ENCODE assay signal across 8 cellular contexts in the genomic region with DNA sequence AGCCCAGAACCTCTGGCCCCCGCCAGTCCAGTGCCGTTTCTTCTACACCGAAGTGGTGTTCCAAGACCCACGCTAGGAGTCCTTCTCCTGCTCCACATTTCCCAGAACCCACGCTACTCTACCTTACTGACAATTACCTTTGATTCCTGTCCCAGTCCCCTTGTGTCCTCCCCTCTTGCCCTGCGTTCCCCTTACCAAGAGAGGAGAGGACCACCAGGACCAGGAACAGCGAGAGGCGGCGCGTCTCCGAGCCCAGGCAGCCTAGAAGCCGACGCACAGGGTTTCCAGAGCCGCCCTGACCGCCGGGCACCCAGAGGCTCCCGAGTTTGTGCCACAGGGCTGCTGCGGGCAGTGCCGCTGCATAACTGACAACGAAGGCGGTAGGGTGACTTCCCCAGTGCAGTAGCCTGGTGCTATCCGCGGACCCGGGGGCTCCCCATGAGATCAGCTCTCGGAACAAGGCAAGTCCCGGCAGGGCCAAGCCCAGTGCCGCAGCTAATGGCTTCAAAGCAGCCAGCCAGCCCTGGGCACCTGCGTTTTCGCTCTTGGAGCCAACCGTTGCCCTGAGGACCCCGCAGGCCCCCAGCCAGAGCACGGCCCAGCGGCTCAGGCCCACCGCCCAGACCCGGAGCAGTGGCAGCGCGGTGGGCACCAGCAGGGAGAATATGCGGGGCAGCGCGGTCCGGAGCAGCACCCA. TPM values are rescaled to one million over a fixed set of nuclear protein-coding genes. Genes with fewer than 3 reads are reported as not detected.
DNase-seq lines count a peak whose midpoint lies in the region; ATAC-seq and TF ChIP-seq lines count a peak whose summit lies in the region.

No MANE protein-coding gene starts in this region.

- no peaks in the 10 kb centered on the region for H4K20me1 ChIP-seq in H9 (ENCODE audit: control insufficient read depth, insufficient read depth, insufficient read length)

- no peak for TF ChIP-seq CTCF in H9 (conservative IDR thresholded peaks at IDR 0.05)
- TF ChIP-seq CTCF in NB4 (IDR thresholded peaks at IDR 0.05; ENCODE audit: low read depth, low read length) = no peak
- no peak for TF ChIP-seq CTCF in mucosa of descending colon (IDR thresholded peaks at IDR 0.05)
- no peak for TF ChIP-seq CTCF in suprapubic skin (IDR thresholded peaks at IDR 0.05)

- H3K27me3 ChIP-seq in H9 (ENCODE audit: insufficient read depth, low read length) (peaks cover 6% of the 10 kb centered on the region; the same call in 1 of the 2 replicates), suprapubic skin (no peaks in the 10 kb centered on the region)

- peaks cover 66% of the 10 kb centered on the region for H3K27me3 Mint-ChIP-seq in H9 (ENCODE audit: low read depth)
- no peaks in the 10 kb centered on the region for H3K27me3 Mint-ChIP-seq in activated T-cell treated with anti-CD3 and anti-CD28 coated beads, Interleukin-2, amount 50 U/mL, for 72 hours (ENCODE audit: low read depth)

- H4K8ac ChIP-seq in H9 (replicated peaks; ENCODE audit: insufficient read length, low read depth, low read length) = no peak overlapping the region

- H2BK120ac ChIP-seq in H9 (ENCODE audit: low read depth, low read length, poor library complexity, severe bottlenecking) = no peak overlapping the region

- no peak overlapping the region for H2AFZ ChIP-seq in H9 (ENCODE audit: low read length)

- no peak for TF ChIP-seq EP300 in suprapubic skin (IDR thresholded peaks at IDR 0.05)

- no peak overlapping the region for H3K18ac ChIP-seq in H9 (ENCODE audit: insufficient read length, low read depth, low read length)

- H2BK20ac ChIP-seq in H9 (ENCODE audit: low read depth, low read length, poor library complexity, severe bottlenecking) = no peak overlapping the region

- H3K79me2 ChIP-seq in H9 (ENCODE audit: insufficient read depth, low read length) = no peaks in the 10 kb centered on the region

- H3K27ac Mint-ChIP-seq in H9 = no peak overlapping the region
- peak overlapping the region; percentile 96 for H3K27ac Mint-ChIP-seq in activated T-cell treated with anti-CD3 and anti-CD28 coated beads, Interleukin-2, amount 50 U/mL, for 72 hours

- H3K4me2 ChIP-seq in H9 (ENCODE audit: insufficient read depth, insufficient read length, low read length) = peak overlapping the region; percentile 96

- peaks cover 14 to 21% of the 10 kb centered on the region in 2 experiments for H3K4me1 Mint-ChIP-seq in H9
- peaks cover 74% of the 10 kb centered on the region for H3K4me1 Mint-ChIP-seq in activated T-cell treated with anti-CD3 and anti-CD28 coated beads, Interleukin-2, amount 50 U/mL, for 72 hours (ENCODE audit: low read depth)

- H3K23ac ChIP-seq in H9 (ENCODE audit: insufficient read length, low read depth, low read length) = no peak overlapping the region

- H3K9ac ChIP-seq in H9 (ENCODE audit: extremely low read depth, insufficient read length, low read length) = no peak overlapping the region

- peak; percentile 50 to 68 for ATAC-seq in activated T-cell treated with anti-CD3 and anti-CD28 coated beads, Interleukin-2, amount 50 U/mL, for 72 hours (replicated peaks in 1 of 2)
- ATAC-seq in mucosa of descending colon = peak; percentile 48

- no peak overlapping the region for H4K5ac ChIP-seq in H9 (ENCODE audit: insufficient read length, low read depth, low read length)

- intact Hi-C loops in mucosa of descending colon (cut with DNase I, micrococcal nuclease) = no loop called here

- H3K14ac ChIP-seq in H9 (ENCODE audit: insufficient read depth, low read length) = peak overlapping the region; percentile 3; the same call in 1 of the 2 replicates

- no peak overlapping the region for H4K91ac ChIP-seq in H9 (ENCODE audit: insufficient read length, low read depth, low read length)

- H3K56ac ChIP-seq in H9 (ENCODE audit: insufficient read length, low read depth, low read length) = no peak overlapping the region

- peak overlapping the region; percentile 83 to 89 for H3K4me3 Mint-ChIP-seq in H9
- peak overlapping the region; percentile 94 to 100 for H3K4me3 Mint-ChIP-seq in activated T-cell treated with anti-CD3 and anti-CD28 coated beads, Interleukin-2, amount 50 U/mL, for 72 hours

- H2BK15ac ChIP-seq in H9 (ENCODE audit: low read depth, low read length) = no peak overlapping the region

- TF ChIP-seq POLR2A in NB4 (IDR thresholded peaks at IDR 0.05; ENCODE audit: extremely low read depth, insufficient read length) = no peak
- no peak for TF ChIP-seq POLR2A in erythroblast (IDR thresholded peaks at IDR 0.05; ENCODE audit: low read length)
- no peak for TF ChIP-seq POLR2A in suprapubic skin (IDR thresholded peaks at IDR 0.05)

- no peaks in the 10 kb centered on the region for H3K79me1 ChIP-seq in H9 (ENCODE audit: insufficient read depth, low read depth, low read length, poor library complexity, severe bottlenecking)

- no peak overlapping the region for H2BK12ac ChIP-seq in H9 (ENCODE audit: insufficient read length, low read depth, low read length)

- H3K4me1 ChIP-seq in H9 (ENCODE audit: insufficient read depth, low read length) (no peaks in the 10 kb centered on the region; the same call in 1 of the 2 replicates), mucosa of descending colon (ENCODE audit: low read depth) (peaks cover 24% of the 10 kb centered on the region), suprapubic skin (peaks cover 38% of the 10 kb centered on the region)

- H3K9me3 ChIP-seq in H9 (ENCODE audit: control insufficient read depth, low read depth, low read length) = no peaks in the 10 kb centered on the region
- no peaks in the 10 kb centered on the region for H3K9me3 ChIP-seq in mucosa of descending colon
- no peaks in the 10 kb centered on the region for H3K9me3 ChIP-seq in suprapubic skin

- H3K23me2 ChIP-seq in H9 (ENCODE audit: insufficient read length, low read depth, low read length, poor library complexity, severe bottlenecking) = peaks cover 16% of the 10 kb centered on the region

- H3K27ac ChIP-seq in H9 (ENCODE audit: insufficient read length, low read depth, low read length) = no peak overlapping the region
- peak overlapping the region; percentile 99 for H3K27ac ChIP-seq in suprapubic skin

- no peaks in the 10 kb centered on the region for H3K9me3 Mint-ChIP-seq in H9
- peaks cover 0 to 2% of the 10 kb centered on the region in 2 donors for H3K9me3 Mint-ChIP-seq in activated T-cell treated with anti-CD3 and anti-CD28 coated beads, Interleukin-2, amount 50 U/mL, for 72 hours

- peaks cover 0 to 20% (median 5%) of the 10 kb centered on the region in 3 experiments; a peak in 5 of 7 replicates for H3K36me3 Mint-ChIP-seq in H9 (ENCODE audit: insufficient read depth in 1 of 3, low read depth in 3 of 3)
- H3K36me3 Mint-ChIP-seq in activated T-cell treated with anti-CD3 and anti-CD28 coated beads, Interleukin-2, amount 50 U/mL, for 72 hours (ENCODE audit: insufficient read depth in 2 of 2) = peaks cover 64 to 83% of the 10 kb centered on the region in 2 donors

- no peak overlapping the region for H2BK5ac ChIP-seq in H9 (ENCODE audit: insufficient read length, low read length)

- H3K4ac ChIP-seq in H9 (ENCODE audit: low read depth, low read length) = no peak overlapping the region

- H3T11ph ChIP-seq in H9 (ENCODE audit: low read length) = no peak overlapping the region

- no CpG with 5 or more reads among the region's 41 CpGs for WGBS in H9 (ENCODE audit: extremely low coverage, insufficient read length, low lambda C conversion rate)
- 0% methylated on average over 17 of the region's 41 CpGs for WGBS in suprapubic skin

- H3K4me3 ChIP-seq in GM08714 (ENCODE audit: low read length) (peak overlapping the region; percentile 84), NB4 (ENCODE audit: low read depth, low read length) (peak overlapping the region; percentile 79), mucosa of descending colon (peak overlapping the region; percentile 97), suprapubic skin (peak overlapping the region; percentile 90)

- DNase-seq in H9 (peak; percentile 42), NB4 (ENCODE audit: low read depth) (peak; percentile 72), erythroblast (lab: John Stamatoyannopoulos, UW) (peak; percentile 59 to 71), mucosa of descending colon (peak; percentile 63 to 81 (median 69)), suprapubic skin (ENCODE audit: low spot score in 2 of 2) (peak in 1 of 2 donors; percentile 81), SIG-M5 treated with dmso at 0.1 percent for 504 hours (lab: John Stamatoyannopoulos, UW; ENCODE audit: unreplicated experiment) (no peak)
- DNase-seq in activated T-cell treated with anti-CD3 and anti-CD28 coated beads, Interleukin-2, amount 50 U/mL, for 72 hours = peak; percentile 76 to 84

- no peak overlapping the region for H2AK5ac ChIP-seq in H9 (ENCODE audit: insufficient read length, low read length)

- H3K36me3 ChIP-seq in mucosa of descending colon (ENCODE audit: low read depth) (peaks cover 7% of the 10 kb centered on the region), suprapubic skin (peaks cover 29% of the 10 kb centered on the region)

RNA-seq across cellular contexts. Expression of gene TAP1, which starts 0.5 kb away (rescaled TPM):
- total RNA-seq in H9 (2021) = 12.1 and 12.7 TPM in 2 replicates
- total RNA-seq in activated T-cell treated with anti-CD3 and anti-CD28 coated beads, Interleukin-2, amount 50 U/mL, for 72 hours = 100 to 1,000 TPM; 328 to 373 TPM
- total RNA-seq in mucosa of descending colon = 100 to 1,000 TPM in 1 of 3 donors, 10 to 100 TPM in 2; 69.5 to 131 (median 91.3) TPM
- 100 to 1,000 TPM in 2 of 4 donors, 10 to 100 TPM in 2; 90.7 to 126 (median 101) TPM for total RNA-seq in suprapubic skin

RNA-seq across cellular contexts. Expression of gene PSMB9, which starts 1.0 kb away (rescaled TPM):
- total RNA-seq in H9 (2021) (3.2 and 3.5 TPM in 2 replicates), mucosa of descending colon (100 to 1,000 TPM in 1 of 3 donors, 10 to 100 TPM in 2; 37.4 to 108 (median 39.0) TPM), suprapubic skin (10 to 100 TPM; 12.6 to 35.8 (median 19.1) TPM)
- 100 to 1,000 TPM; 271 to 299 TPM for total RNA-seq in activated T-cell treated with anti-CD3 and anti-CD28 coated beads, Interleukin-2, amount 50 U/mL, for 72 hours

RNA-seq across cellular contexts. Expression of gene PSMB8, which starts 9.1 kb away (rescaled TPM):
- 17.6 and 19.1 TPM in 2 replicates for total RNA-seq in H9 (2021)
- total RNA-seq in activated T-cell treated with anti-CD3 and anti-CD28 coated beads, Interleukin-2, amount 50 U/mL, for 72 hours = 100 to 1,000 TPM; 301 to 305 TPM
- 100 to 1,000 TPM in 2 of 3 donors, 10 to 100 TPM in 1; 94.7 to 199 (median 117) TPM for total RNA-seq in mucosa of descending colon
- 10 to 100 TPM; 43.6 to 62.7 (median 49.0) TPM for total RNA-seq in suprapubic skin

RNA-seq across cellular contexts. Expression of gene TAP2, which starts 14.5 kb away (rescaled TPM):
- total RNA-seq in H9 (2021) (16.3 and 20.3 TPM in 2 replicates), mucosa of descending colon (100 to 1,000 TPM in 1 of 3 donors, 10 to 100 TPM in 2; 47.4 to 179 (median 52.7) TPM), suprapubic skin (10 to 100 TPM; 17.7 to 20.8 (median 20.1) TPM)
- total RNA-seq in activated T-cell treated with anti-CD3 and anti-CD28 coated beads, Interleukin-2, amount 50 U/mL, for 72 hours = 100 to 1,000 TPM; 117 to 127 TPM

RNA-seq across cellular contexts. Expression of gene HLA-DOB, which starts 36.2 kb away (rescaled TPM):
- total RNA-seq in H9 (2021) (0.20 TPM in 1 of 2 replicates, not detected in the other), mucosa of descending colon (under 1 TPM in 2 of 3 donors, not detected in 1; 0.38 to 0.87 TPM), suprapubic skin (1 to 10 TPM; 1.6 to 5.1 (median 2.7) TPM)
- total RNA-seq in activated T-cell treated with anti-CD3 and anti-CD28 coated beads, Interleukin-2, amount 50 U/mL, for 72 hours = 1 to 10 TPM; 8.0 to 8.1 TPM
